Comparison of ENCODE assay signal across 8 cellular contexts in genomic region chrX:9466115-9466495, GRCh38. TPM values are rescaled to one million over a fixed set of nuclear protein-coding genes. Genes with fewer than 3 reads are reported as not detected.
DNase-seq lines count a peak whose midpoint lies in the region; ATAC-seq and FAIRE-seq lines count a peak whose summit lies in the region.

No MANE protein-coding gene starts in this region.

- peak; percentile 32 for DNase-seq in GM03348 (ENCODE audit: low spot score)
- DNase-seq in activated T-helper 1 cell treated with anti-CD3 and anti-CD28 coated beads, Interleukin-12 subunit alpha, Interleukin-12 subunit beta, Interleukin-2, Interleukin-4 antibody, amounts not matched to agents 30 ng/mL and 10 ng/mL and 1 ng/mL, durations not matched to agents 14 hours and 24 hours and 36 hours (ENCODE audit: low spot score) = peak; percentile 1
- DNase-seq in cardiac septum (ENCODE audit: low spot score) = peak; percentile 81
- DNase-seq in posterior cingulate gyrus = peak in 6 of 10 donors; percentile 10 to 87 (median 29)
- DNase-seq in HTR-8/SVneo (ENCODE audit: insufficient read length, low spot score) = no peak

- H3K27ac Mint-ChIP-seq in IgD-negative memory B cell = peak overlapping the region in 2 of 3 donors; percentile 53 to 54
- peak overlapping the region; percentile 71 for H3K27ac Mint-ChIP-seq in activated T-helper 1 cell treated with anti-CD3 and anti-CD28 coated beads, Interleukin-12 subunit alpha, Interleukin-12 subunit beta, Interleukin-2, Interleukin-4 antibody, amounts not matched to agents 30 ng/mL and 10 ng/mL and 1 ng/mL, durations not matched to agents 14 hours and 24 hours and 36 hours

- H3K27me3 Mint-ChIP-seq in IgD-negative memory B cell = peaks cover 16% of the 10 kb centered on the region
- peaks cover 3% of the 10 kb centered on the region for H3K27me3 Mint-ChIP-seq in activated T-helper 1 cell treated with anti-CD3 and anti-CD28 coated beads, Interleukin-12 subunit alpha, Interleukin-12 subunit beta, Interleukin-2, Interleukin-4 antibody, amounts not matched to agents 30 ng/mL and 10 ng/mL and 1 ng/mL, durations not matched to agents 14 hours and 24 hours and 36 hours (ENCODE audit: insufficient read depth)

- H3K4me1 Mint-ChIP-seq in IgD-negative memory B cell = peaks cover 23 to 30% (median 29%) of the 10 kb centered on the region in 3 donors
- H3K4me1 Mint-ChIP-seq in activated T-helper 1 cell treated with anti-CD3 and anti-CD28 coated beads, Interleukin-12 subunit alpha, Interleukin-12 subunit beta, Interleukin-2, Interleukin-4 antibody, amounts not matched to agents 30 ng/mL and 10 ng/mL and 1 ng/mL, durations not matched to agents 14 hours and 24 hours and 36 hours (ENCODE audit: low read depth) = peaks cover 43% of the 10 kb centered on the region

- intact Hi-C loops in activated T-helper 1 cell treated with anti-CD3 and anti-CD28 coated beads, Interleukin-12 subunit alpha, Interleukin-12 subunit beta, Interleukin-2, Interleukin-4 antibody, amounts not matched to agents 30 ng/mL and 10 ng/mL and 1 ng/mL, durations not matched to agents 14 hours and 24 hours and 36 hours (cut with micrococcal nuclease) = loop anchor here (5.0 kb wide), 1 partner anchor 66 kb away; no protein-coding TSS in a partner anchor
- intact Hi-C loops in cardiac septum (cut with DNase I) = loop anchor here (10.0 kb wide), 1 partner anchor 179 kb away; no protein-coding TSS in a partner anchor
- intact Hi-C loops in posterior cingulate gyrus (cut with DNase I) = no loop called here

- FAIRE-seq in HTR-8/SVneo (lab: Jason Lieb, UNC) = no peak

- H3K9me3 Mint-ChIP-seq in IgD-negative memory B cell = peaks cover 0 to 6% (median 2%) of the 10 kb centered on the region in 3 donors
- H3K9me3 Mint-ChIP-seq in activated T-helper 1 cell treated with anti-CD3 and anti-CD28 coated beads, Interleukin-12 subunit alpha, Interleukin-12 subunit beta, Interleukin-2, Interleukin-4 antibody, amounts not matched to agents 30 ng/mL and 10 ng/mL and 1 ng/mL, durations not matched to agents 14 hours and 24 hours and 36 hours = no peaks in the 10 kb centered on the region

- peak overlapping the region; percentile 80 to 90 (median 85) for H3K4me3 Mint-ChIP-seq in IgD-negative memory B cell
- peak overlapping the region; percentile 86 for H3K4me3 Mint-ChIP-seq in activated T-helper 1 cell treated with anti-CD3 and anti-CD28 coated beads, Interleukin-12 subunit alpha, Interleukin-12 subunit beta, Interleukin-2, Interleukin-4 antibody, amounts not matched to agents 30 ng/mL and 10 ng/mL and 1 ng/mL, durations not matched to agents 14 hours and 24 hours and 36 hours

- no peaks in the 10 kb centered on the region for H3K36me3 Mint-ChIP-seq in IgD-negative memory B cell
- H3K36me3 Mint-ChIP-seq in activated T-helper 1 cell treated with anti-CD3 and anti-CD28 coated beads, Interleukin-12 subunit alpha, Interleukin-12 subunit beta, Interleukin-2, Interleukin-4 antibody, amounts not matched to agents 30 ng/mL and 10 ng/mL and 1 ng/mL, durations not matched to agents 14 hours and 24 hours and 36 hours (ENCODE audit: low read depth) = peaks cover 13% of the 10 kb centered on the region

- no peak for ATAC-seq in HG03108 (IDR thresholded peaks at IDR 0.05; ENCODE audit: unreplicated experiment)
- no peak for ATAC-seq in HG03280 (IDR thresholded peaks at IDR 0.05; ENCODE audit: unreplicated experiment)

RNA-seq across cellular contexts. Expression of gene TBL1X, which starts 1.2 kb away (rescaled TPM):
- polyA plus RNA-seq in IgD-negative memory B cell = 11.5 TPM
- total RNA-seq in activated T-helper 1 cell treated with anti-CD3 and anti-CD28 coated beads, Interleukin-12 subunit alpha, Interleukin-12 subunit beta, Interleukin-2, Interleukin-4 antibody, amounts not matched to agents 30 ng/mL and 10 ng/mL and 1 ng/mL, durations not matched to agents 14 hours and 24 hours and 36 hours = 24.0 and 29.2 TPM in 2 replicates
- 11.3 TPM for total RNA-seq in cardiac septum
